Comparison of ENCODE assay signal across 8 cellular contexts in the genomic region with DNA sequence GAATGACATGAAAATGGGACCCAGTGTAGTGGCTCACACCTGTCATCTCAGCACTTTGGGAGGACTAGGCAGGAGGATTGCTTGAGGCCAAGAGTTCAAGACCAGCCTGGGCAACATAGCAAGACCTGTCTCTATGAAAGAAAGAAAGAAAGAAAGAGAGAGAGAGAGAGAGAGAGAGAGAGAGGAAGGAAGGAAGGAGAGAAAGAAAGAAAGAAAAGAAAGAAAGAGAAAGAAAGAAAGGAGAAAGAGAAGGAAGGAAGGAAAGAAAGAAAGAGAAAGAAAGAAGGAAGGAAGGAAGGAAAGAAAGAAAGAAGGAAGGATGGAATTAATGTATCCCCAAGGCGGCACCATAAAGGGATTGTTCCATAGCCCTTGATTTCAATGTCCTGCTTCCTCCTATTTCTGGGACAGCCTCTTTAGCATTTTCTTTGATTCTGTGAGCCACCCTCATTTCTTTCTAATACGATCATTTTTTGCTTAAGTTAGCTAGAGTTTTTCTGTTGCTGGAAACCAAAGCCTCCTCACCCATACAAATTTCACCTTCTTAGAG.
A peak's percentile ranks its signal among the peaks of the same experiment; 100 is the strongest.
DNase-seq lines count a peak whose midpoint lies in the region; ATAC-seq, FAIRE-seq and TF ChIP-seq lines count a peak whose summit lies in the region.
"Not testable (repeated sequence)": the region's sequence is repeated elsewhere in the genome, so short reads cannot be mapped to it uniquely, and the experiment has no call there.

No MANE protein-coding gene starts in this region.

- in situ Hi-C loops in HepG2 (cut with HindIII; ENCODE audit: extremely low pct_ligation_motif_present, low pct_unique_long_range_greater_than_20kb) = not testable (repeated sequence)

- not testable (repeated sequence) for TF ChIP-seq EP300 in HepG2 (IDR thresholded peaks at IDR 0.05; ENCODE audit: low read depth in 2 of 2, low read length in 2 of 2); HepG2 (CRISPR knock-in tag; IDR thresholded peaks at IDR 0.05; ENCODE audit: borderline replicate concordance)

- H3K27me3 Mint-ChIP-seq in activated CD4-positive, alpha-beta T cell treated with anti-CD3 and anti-CD28 coated beads, Interleukin-2, amount 10 ng/mL, durations not matched to agents 7 days and 5 days = peaks cover 87% of the 10 kb centered on the region
- H3K27me3 Mint-ChIP-seq in central memory CD8-positive, alpha-beta T cell = peaks cover 98% of the 10 kb centered on the region
- H3K27me3 Mint-ChIP-seq in mesothelial cell of epicardium (ENCODE audit: low read depth); progenitor cell of endocrine pancreas: not testable (repeated sequence)

- not testable (repeated sequence) for H3K4me1 ChIP-seq in HEK293 (ENCODE audit: control insufficient read depth, insufficient read depth, low read length); right cardiac atrium (ENCODE audit: control insufficient read depth, insufficient read depth, low read length)
- H3K4me1 ChIP-seq in heart right ventricle = peaks cover 0 to 47% (median 16%) of the 10 kb centered on the region in 9 donors
- H3K4me1 ChIP-seq in HepG2 (ENCODE audit: insufficient read depth, low read length) = peaks cover 24% of the 10 kb centered on the region

- CTCF ChIA-PET in HEK293 (lab: Yijun Ruan, JAX) = interaction anchor here (1.2 kb wide), 1 partner anchor 25 kb away, joined by 3 read pairs; no protein-coding TSS in a partner anchor
- CTCF ChIA-PET in activated CD4-positive, alpha-beta T cell treated with anti-CD3 and anti-CD28 coated beads, Interleukin-2, amount 10 ng/mL, durations not matched to agents 7 days and 5 days (lab: Charles Lee) = interaction anchor here (0.6 to 1.0 kb wide), 2 partner anchors 11 to 156 kb away, joined by 3 to 4 read pairs; no protein-coding TSS in a partner anchor
- CTCF ChIA-PET in HepG2 (lab: Yijun Ruan, JAX; ENCODE audit: low intra/inter-chr PET ratio, low total read pairs) = not testable (repeated sequence)

- H3K36me3 Mint-ChIP-seq in activated CD4-positive, alpha-beta T cell treated with anti-CD3 and anti-CD28 coated beads, Interleukin-2, amount 10 ng/mL, durations not matched to agents 7 days and 5 days (ENCODE audit: low read depth); mesothelial cell of epicardium; progenitor cell of endocrine pancreas (ENCODE audit: insufficient read depth): not testable (repeated sequence)
- peaks cover 11% of the 10 kb centered on the region for H3K36me3 Mint-ChIP-seq in central memory CD8-positive, alpha-beta T cell (ENCODE audit: insufficient read depth)

- FAIRE-seq in HepG2 (lab: Jason Lieb, UNC) = not testable (repeated sequence)

- not testable (repeated sequence) for TF ChIP-seq CTCF in HEK293 (tag by site-specific recombination; IDR thresholded peaks at IDR 0.05); heart right ventricle (IDR thresholded peaks at IDR 0.05); HepG2 (CRISPR knock-in tag; IDR thresholded peaks at IDR 0.05); mesothelial cell of epicardium (IDR thresholded peaks at IDR 0.05; ENCODE audit: unreplicated experiment); progenitor cell of endocrine pancreas (IDR thresholded peaks at IDR 0.05; ENCODE audit: unreplicated experiment)

- POLR2A ChIA-PET in HEK293 (lab: Yijun Ruan, JAX) = interaction anchor here (1.1 kb wide), 1 partner anchor 13 kb away, joined by 3 read pairs; no protein-coding TSS in a partner anchor
- POLR2A ChIA-PET in activated CD4-positive, alpha-beta T cell treated with anti-CD3 and anti-CD28 coated beads, Interleukin-2, amount 10 ng/mL, durations not matched to agents 7 days and 5 days (lab: Charles Lee); HepG2 (lab: Yijun Ruan, JAX): not testable (repeated sequence)

- H3K4me1 Mint-ChIP-seq in activated CD4-positive, alpha-beta T cell treated with anti-CD3 and anti-CD28 coated beads, Interleukin-2, amount 10 ng/mL, durations not matched to agents 7 days and 5 days = peaks cover 29% of the 10 kb centered on the region
- peaks cover 42% of the 10 kb centered on the region for H3K4me1 Mint-ChIP-seq in central memory CD8-positive, alpha-beta T cell
- H3K4me1 Mint-ChIP-seq in mesothelial cell of epicardium (peaks cover 34% of the 10 kb centered on the region), progenitor cell of endocrine pancreas (ENCODE audit: low read depth) (peaks cover 14% of the 10 kb centered on the region)

- H3K27me3 ChIP-seq in heart right ventricle (peaks cover 0 to 13% (median 0%) of the 10 kb centered on the region in 7 donors), HepG2 (ENCODE audit: control insufficient read depth in 1 of 2, insufficient read depth in 2 of 2, low read length in 2 of 2) (peaks cover 1 to 11% of the 10 kb centered on the region in 2 experiments; a peak in 2 of 5 replicates)
- not testable (repeated sequence) for H3K27me3 ChIP-seq in right cardiac atrium (ENCODE audit: control insufficient read depth, insufficient read depth)

- not testable (repeated sequence) for H4K20me1 ChIP-seq in HepG2 (ENCODE audit: insufficient read depth, low read length)

- not testable (repeated sequence) for H3K9me3 Mint-ChIP-seq in activated CD4-positive, alpha-beta T cell treated with anti-CD3 and anti-CD28 coated beads, Interleukin-2, amount 10 ng/mL, durations not matched to agents 7 days and 5 days; central memory CD8-positive, alpha-beta T cell; mesothelial cell of epicardium; progenitor cell of endocrine pancreas (ENCODE audit: low read depth)

- not testable (repeated sequence) for DNase-seq in activated CD4-positive, alpha-beta T cell treated with anti-CD3 and anti-CD28 coated beads, Interleukin-2, amount 10 ng/mL, durations not matched to agents 7 days and 5 days; central memory CD8-positive, alpha-beta T cell (ENCODE audit: low spot score in 2 of 2); heart right ventricle; right cardiac atrium; HepG2 (ENCODE audit: low spot score); mesothelial cell of epicardium (ENCODE audit: low spot score in 2 of 2, unreplicated experiment in 2 of 2); progenitor cell of endocrine pancreas (ENCODE audit: low spot score, unreplicated experiment)

- peak overlapping the region; percentile 33 for H3K27ac Mint-ChIP-seq in activated CD4-positive, alpha-beta T cell treated with anti-CD3 and anti-CD28 coated beads, Interleukin-2, amount 10 ng/mL, durations not matched to agents 7 days and 5 days
- peak overlapping the region; percentile 33 for H3K27ac Mint-ChIP-seq in central memory CD8-positive, alpha-beta T cell (ENCODE audit: low read depth)
- H3K27ac Mint-ChIP-seq in mesothelial cell of epicardium = peak overlapping the region; percentile 21
- H3K27ac Mint-ChIP-seq in progenitor cell of endocrine pancreas = peak overlapping the region; percentile 37

- H3K36me3 ChIP-seq in HEK293 (ENCODE audit: control insufficient read depth in 2 of 2, insufficient read depth in 1 of 2, low read length in 2 of 2); heart right ventricle; HepG2 (replicated peaks in 1 of 2; ENCODE audit: control insufficient read depth in 1 of 2, insufficient read depth in 2 of 2, low read length in 2 of 2): not testable (repeated sequence)

- 82 to 90% methylated on average over 2 of the region's 2 CpGs for WGBS in heart right ventricle, 2 donors
- WGBS in right cardiac atrium = 84% methylated on average over 2 of the region's 2 CpGs
- WGBS in HepG2 (ENCODE audit: low lambda C conversion rate) = 88% methylated on average over 2 of the region's 2 CpGs

- not testable (repeated sequence) for BruUV-seq in HepG2 (replicated peaks; lab: Mats Ljungman, UMichigan)

- H3K9me3 ChIP-seq in HEK293 (ENCODE audit: control insufficient read depth, insufficient read depth, low read depth, low read length); heart right ventricle; right cardiac atrium (ENCODE audit: control insufficient read depth, low read length); HepG2 (ENCODE audit: low read length): not testable (repeated sequence)

- not testable (repeated sequence) for H3K4me3 Mint-ChIP-seq in activated CD4-positive, alpha-beta T cell treated with anti-CD3 and anti-CD28 coated beads, Interleukin-2, amount 10 ng/mL, durations not matched to agents 7 days and 5 days; mesothelial cell of epicardium; progenitor cell of endocrine pancreas (ENCODE audit: low read depth)
- H3K4me3 Mint-ChIP-seq in central memory CD8-positive, alpha-beta T cell = peak overlapping the region; percentile 12

- H3K27ac ChIP-seq in HEK293 (ENCODE audit: extremely low read depth, low read depth, low read length); HepG2 (ENCODE audit: extremely low read length, insufficient read depth, low read length): not testable (repeated sequence)
- H3K27ac ChIP-seq in heart right ventricle (peak overlapping the region; percentile 56 to 93 (median 83)), right cardiac atrium (ENCODE audit: low read length) (peak overlapping the region; percentile 83)

- intact Hi-C loops in heart right ventricle (cut with DNase I); right cardiac atrium (cut with DNase I); HepG2 (cut with micrococcal nuclease; ENCODE audit: unreplicated experiment): not testable (repeated sequence)

- not testable (repeated sequence) for H3K4me2 ChIP-seq in HepG2 (ENCODE audit: low read depth, low read length)

- H2AFZ ChIP-seq in HepG2 (ENCODE audit: low read length) = not testable (repeated sequence)

- not testable (repeated sequence) for H3K9ac ChIP-seq in HepG2 (ENCODE audit: insufficient read depth, low read depth, low read length)

- not testable (repeated sequence) for H3K4me3 ChIP-seq in HEK293 (ENCODE audit: low read depth, low read length); heart right ventricle; right cardiac atrium (ENCODE audit: low read length); HepG2 (replicated peaks in 1 of 3; ENCODE audit: insufficient read depth in 1 of 3, low read depth in 2 of 3, low read length in 3 of 3)

- TF ChIP-seq POLR2A in HepG2 (IDR thresholded peaks at IDR 0.05; ENCODE audit: insufficient read depth in 1 of 2, low read depth in 2 of 2, low read length in 2 of 2) = not testable (repeated sequence)

- TF ChIP-seq RAD21 in HepG2 (CRISPR knock-in tag; IDR thresholded peaks at IDR 0.05) = not testable (repeated sequence)

- not testable (repeated sequence) for ATAC-seq in central memory CD8-positive, alpha-beta T cell (replicated peaks; ENCODE audit: extremely low read depth, poor library complexity, severe bottlenecking); heart right ventricle; right cardiac atrium; HepG2

- H3K79me2 ChIP-seq in HepG2 (ENCODE audit: insufficient read depth, low read length) = not testable (repeated sequence)
